ENCODE assay signal across 9 cellular contexts in the genomic region with DNA sequence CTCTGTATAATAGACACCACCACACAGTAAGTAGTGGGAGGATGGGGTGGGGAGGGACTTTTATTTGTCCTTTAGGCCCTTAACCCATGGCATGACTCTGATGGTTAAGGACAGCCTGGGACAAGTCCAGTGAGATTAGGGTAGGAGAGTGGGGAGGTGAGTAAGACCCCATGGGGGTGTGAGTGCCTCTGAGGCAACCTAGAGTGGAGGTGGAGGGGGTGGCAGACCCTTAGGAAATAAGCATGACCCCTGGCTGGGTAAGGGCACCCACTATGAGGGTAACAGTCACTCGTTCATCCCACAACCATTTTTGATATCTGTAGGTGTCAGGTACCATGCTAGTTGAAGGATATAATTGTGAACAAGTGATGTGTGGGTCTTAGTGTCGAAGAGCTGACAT. TPM values are rescaled to one million over a fixed set of nuclear protein-coding genes. Genes with fewer than 3 reads are reported as not detected.
"Had no signal": no experiment of that assay in that cellular context is flagged by ENCODE, and none has a peak within 500 bp of the region (broad histone marks: within the 10 kb centered on the region; RNA-seq: fewer than 3 reads in every experiment).

No MANE protein-coding gene starts in this region.

- H3K36me3 Mint-ChIP-seq: naive B cell had no signal

- H3K27ac ChIP-seq: lower lobe of right lung, psoas muscle, right lobe of liver, vagina had no signal

- DNase-seq: cortex of kidney, occipital lobe, right lobe of liver, T1000 had no signal

- H3K9me3 ChIP-seq: lower lobe of right lung, psoas muscle, right lobe of liver, vagina had no signal

- H3K4me3 ChIP-seq: lower lobe of right lung, psoas muscle, right lobe of liver, vagina had no signal

- H3K36me3 ChIP-seq: lower lobe of right lung, right lobe of liver, vagina had no signal

- H3K27me3 ChIP-seq: right lobe of liver, vagina had no signal

RNA-seq across cellular contexts. Expression of a gene that starts 21.0 kb away (rescaled TPM):
- total RNA-seq: SK-MEL-5 had no signal
